Comparison of ENCODE assay signal across 8 cellular contexts in genomic region chr21:43718872-43719747, GRCh38. TPM values are rescaled to one million over a fixed set of nuclear protein-coding genes. Genes with fewer than 3 reads are reported as not detected.
DNase-seq lines count a peak whose midpoint lies in the region; ATAC-seq and TF ChIP-seq lines count a peak whose summit lies in the region.

TSS of gene PDXK (plus strand) at chr21:43719129. CDS start at chr21:43719295, 166 bp downstream.

- H3K27ac Mint-ChIP-seq in chondrocyte (ENCODE audit: unreplicated experiment) = peak within 1 kb of the TSS; percentile 61

- peak; percentile 47 for ATAC-seq in GM18517 (IDR thresholded peaks at IDR 0.05; ENCODE audit: unreplicated experiment)
- ATAC-seq in HG03039 (IDR thresholded peaks at IDR 0.05; ENCODE audit: unreplicated experiment) = peak; percentile 52

- peak within 1 kb of the TSS; percentile 91 for H3K27ac ChIP-seq in A673 (ENCODE audit: low read depth, low read length, poor library complexity, severe bottlenecking)

- no peaks in the 10 kb centered on the region for H3K27me3 Mint-ChIP-seq in chondrocyte (ENCODE audit: low read depth)

- POLR2A ChIA-PET in A673 (lab: Charles Lee; ENCODE audit: low non-redundant PET) = interaction anchor here (0.6 kb wide), 1 partner anchor 818 kb away, joined by 3 read pairs; no protein-coding TSS in a partner anchor

- TF ChIP-seq CTCF in A673 (conservative IDR thresholded peaks at IDR 0.05; ENCODE audit: low read depth, low read length) (peak; percentile 16; the same call in 1 of the 2 replicates), chondrocyte (IDR thresholded peaks at IDR 0.05) (peak; percentile 50)

- intact Hi-C loops in A673 (cut with micrococcal nuclease; ENCODE audit: unreplicated experiment) = no loop called here

- BruUV-seq in A673 (replicated peaks; lab: Mats Ljungman, UMichigan) = no TSS peak

- no peaks in the 10 kb centered on the region for H3K27me3 ChIP-seq in A673 (replicated peaks; ENCODE audit: insufficient read depth, low read depth, low read length, poor library complexity)

- CTCF ChIA-PET in A673 (lab: Charles Lee) = no interaction called here

- peaks cover 5% of the 10 kb centered on the region for H3K36me3 ChIP-seq in A673 (ENCODE audit: insufficient read depth, low read length, poor library complexity, severe bottlenecking)

- peaks cover 37% of the 10 kb centered on the region for H3K4me1 Mint-ChIP-seq in chondrocyte (ENCODE audit: low read depth)

- H3K4me3 ChIP-seq in A673 (ENCODE audit: low read depth, low read length, poor library complexity, severe bottlenecking) = peak within 1 kb of the TSS; percentile 99

- no peaks in the 10 kb centered on the region for H3K9me3 ChIP-seq in A673 (ENCODE audit: low read depth, low read length, poor library complexity, severe bottlenecking)

- peak within 1 kb of the TSS; percentile 83 for H3K4me3 Mint-ChIP-seq in chondrocyte (ENCODE audit: unreplicated experiment)

- peaks cover 7% of the 10 kb centered on the region for H3K4me1 ChIP-seq in A673 (ENCODE audit: insufficient read depth, low read length, poor library complexity, severe bottlenecking)

- DNase-seq in A673 (ENCODE audit: low spot score) (peak; percentile 84), NCI-H2227 treated with DMSO at 0.1 percent for 48 hours (lab: John Stamatoyannopoulos, UW) (peak; percentile 61), chondrocyte (ENCODE audit: low spot score) (no peak), kidney tubule cell (ENCODE audit: low spot score) (peak; percentile 91)
- peak; percentile 83 for DNase-seq in activated CD4-positive, CD25-positive, alpha-beta regulatory T cell treated with anti-CD3 and anti-CD28 coated beads, Interleukin-2, amount 50 U/mL, for 72 hours
- peak; percentile 38 to 47 for DNase-seq in stimulated activated CD4-positive, alpha-beta T cell treated with anti-CD3 and anti-CD28 coated beads, Interleukin-1b, Interleukin-23, amount 100 ng/mL, for 1 hour (ENCODE audit: low read depth in 2 of 2)

- H3K9me3 Mint-ChIP-seq in chondrocyte (ENCODE audit: low read depth) = no peaks in the 10 kb centered on the region

- H3K36me3 Mint-ChIP-seq in chondrocyte (ENCODE audit: low read depth) = peaks cover 4% of the 10 kb centered on the region

RNA-seq across cellular contexts. Expression of gene PDXK, which starts in this region (rescaled TPM):
- total RNA-seq in A673 (2021) = 114 and 116 TPM in 2 replicates
- 213 to 234 TPM (median 216 TPM) in 3 replicates for total RNA-seq in chondrocyte
